14 cellular contexts compared by ENCODE assay signal in the genomic region with DNA sequence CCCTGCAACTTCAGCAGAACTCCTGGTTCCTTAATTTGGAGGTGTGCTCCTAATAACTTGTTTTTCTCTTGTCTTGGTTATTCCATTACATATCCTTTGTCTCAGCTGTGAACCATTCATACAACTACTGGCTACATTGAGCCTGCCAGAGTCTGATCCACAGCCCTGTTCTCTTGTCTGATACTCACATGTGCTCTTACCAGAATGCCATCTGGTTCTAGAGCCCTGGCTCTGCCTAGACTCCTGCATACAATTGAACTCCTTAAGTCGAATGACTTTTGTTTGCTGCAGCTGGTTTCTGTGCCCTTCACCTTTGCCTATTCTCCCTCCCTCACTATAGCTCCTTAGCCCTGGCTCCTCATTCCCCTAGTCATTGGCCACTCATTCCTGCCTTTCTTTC.
DNase-seq lines count a peak whose midpoint lies in the region; ATAC-seq and TF ChIP-seq lines count a peak whose summit lies in the region.
"Had no signal": no experiment of that assay in that cellular context is flagged by ENCODE, and none has a peak within 500 bp of the region (broad histone marks: within the 10 kb centered on the region; RNA-seq: fewer than 3 reads in every experiment).

No MANE protein-coding gene starts in this region.

- H3K4me3 Mint-ChIP-seq in natural killer cell treated with Interleukin-12 subunit alpha and Interleukin-12 subunit beta and Interleukin-15 and Interleukin-18, amount 100 ng/mL, for 72 hours, result peak overlapping the region; percentile 13
- no peak overlapping the region for H3K4me3 Mint-ChIP-seq in natural killer cell
- H3K4me3 Mint-ChIP-seq: B cell; CD4-positive, alpha-beta T cell; CD8-positive, alpha-beta T cell had no signal

- no peak for TF ChIP-seq CTCF in natural killer cell (IDR thresholded peaks at IDR 0.05)

- H3K27ac Mint-ChIP-seq in natural killer cell treated with Interleukin-12 subunit alpha and Interleukin-12 subunit beta and Interleukin-15 and Interleukin-18, amount 100 ng/mL, for 72 hours, result peak overlapping the region in 1 of 2 donors; percentile 11
- H3K27ac Mint-ChIP-seq in natural killer cell, result no peak overlapping the region
- H3K27ac Mint-ChIP-seq: B cell; CD4-positive, alpha-beta T cell; CD8-positive, alpha-beta T cell had no signal

- no peaks in the 10 kb centered on the region for H3K27me3 Mint-ChIP-seq in natural killer cell treated with Interleukin-12 subunit alpha and Interleukin-12 subunit beta and Interleukin-15 and Interleukin-18, amount 100 ng/mL, for 72 hours
- H3K27me3 Mint-ChIP-seq in natural killer cell (ENCODE audit: low read depth in 2 of 2), result no peaks in the 10 kb centered on the region
- H3K27me3 Mint-ChIP-seq: B cell; CD4-positive, alpha-beta T cell had no signal

- DNase-seq in NCI-H524 (lab: John Stamatoyannopoulos, UW), result peak; percentile 32 to 69
- no peak for DNase-seq in NCI-H524 treated with DMSO at 0.1 percent for 48 hours (lab: John Stamatoyannopoulos, UW)
- DNase-seq in natural killer cell treated with Interleukin-12 subunit alpha and Interleukin-12 subunit beta and Interleukin-15 and Interleukin-18, amount 100 ng/mL, for 72 hours (ENCODE audit: low spot score), result no peak
- no peak for DNase-seq in natural killer cell
- no peak for DNase-seq in stimulated activated CD4-positive, alpha-beta T cell treated with anti-CD3 and anti-CD28 coated beads, Interleukin-1b, Interleukin-23, amount 100 ng/mL, for 48 hours
- DNase-seq: AML-193; Caco-2; Calu3; CD4-positive, alpha-beta T cell; CD8-positive, alpha-beta T cell; DMS79 treated with DMSO at 0.1 percent for 48 hours; GF-D8 had no signal

- intact Hi-C loops in natural killer cell (cut with micrococcal nuclease), result no loop called here

- H3K36me3 Mint-ChIP-seq in natural killer cell treated with Interleukin-12 subunit alpha and Interleukin-12 subunit beta and Interleukin-15 and Interleukin-18, amount 100 ng/mL, for 72 hours, result peaks cover 20% of the 10 kb centered on the region
- no peaks in the 10 kb centered on the region for H3K36me3 Mint-ChIP-seq in natural killer cell

- H3K4me1 Mint-ChIP-seq in natural killer cell treated with Interleukin-12 subunit alpha and Interleukin-12 subunit beta and Interleukin-15 and Interleukin-18, amount 100 ng/mL, for 72 hours (ENCODE audit: low read depth in 2 of 2), result peaks cover 23 to 27% of the 10 kb centered on the region in 2 donors
- H3K4me1 Mint-ChIP-seq in natural killer cell, result no peaks in the 10 kb centered on the region
- H3K4me1 Mint-ChIP-seq: B cell had no signal

- no peak for ATAC-seq in natural killer cell treated with Interleukin-12 subunit alpha and Interleukin-12 subunit beta and Interleukin-15 and Interleukin-18, amount 100 ng/mL, for 72 hours
- ATAC-seq in natural killer cell, result no peak
- ATAC-seq: A549; CD8-positive, alpha-beta T cell had no signal

- no peaks in the 10 kb centered on the region for H3K9me3 Mint-ChIP-seq in natural killer cell treated with Interleukin-12 subunit alpha and Interleukin-12 subunit beta and Interleukin-15 and Interleukin-18, amount 100 ng/mL, for 72 hours
- no peaks in the 10 kb centered on the region for H3K9me3 Mint-ChIP-seq in natural killer cell
- H3K9me3 Mint-ChIP-seq: CD4-positive, alpha-beta T cell; CD8-positive, alpha-beta T cell had no signal

Comparison
In these comparisons a context has a peak if more than half of its experiments do, and no peak if none do; other contexts are left out.
1. DNase-seq: peak in NCI-H524 (2 of 2); none in NCI-H524 treated with DMSO at 0.1 percent for 48 hours (single experiment), natural killer cell treated with Interleukin-12 subunit alpha and Interleukin-12 subunit beta and Interleukin-15 and Interleukin-18, amount 100 ng/mL, for 72 hours (single experiment), natural killer cell (single experiment) and stimulated activated CD4-positive, alpha-beta T cell treated with anti-CD3 and anti-CD28 coated beads, Interleukin-1b, Interleukin-23, amount 100 ng/mL, for 48 hours (single experiment).